Comparison of ENCODE assay signal across 1 cellular context in genomic region chr2:47907097-47907781, GRCh38.
TF ChIP-seq lines count a peak whose summit lies in the region.

No MANE protein-coding gene starts in this region.

TF ChIP-seq in K562, 482 proteins besides CTCF, POLR2A, EP300 and RAD21 (continued from another document and continues in another):
- no peak for TF ChIP-seq ARID3A (IDR thresholded peaks at IDR 0.05; ENCODE audit: borderline replicate concordance, low read depth, low read length)
- TF ChIP-seq PHF8 (IDR thresholded peaks at IDR 0.05; ENCODE audit: borderline replicate concordance, low read length) = no peak
- TF ChIP-seq CAMTA2 (CRISPR knock-in tag; conservative IDR thresholded peaks at IDR 0.05) = no peak
- no peak for TF ChIP-seq KLF10 (CRISPR knock-in tag; IDR thresholded peaks at IDR 0.05)
- no peak for TF ChIP-seq MCM7 (IDR thresholded peaks at IDR 0.05)
- TF ChIP-seq HSF4 (CRISPR knock-in tag; IDR thresholded peaks at IDR 0.05; ENCODE audit: borderline replicate concordance) = no peak
- TF ChIP-seq POLR2B (IDR thresholded peaks at IDR 0.05; ENCODE audit: low read depth, partially characterized antibody) = no peak
- no peak for TF ChIP-seq HDGF (IDR thresholded peaks at IDR 0.05)
- TF ChIP-seq SMARCB1 (IDR thresholded peaks at IDR 0.05; ENCODE audit: insufficient read length, low read depth) = no peak
- TF ChIP-seq ASH1L (IDR thresholded peaks at IDR 0.05; ENCODE audit: borderline replicate concordance, low read depth, partially characterized antibody) = no peak
- TF ChIP-seq GTF2B (IDR thresholded peaks at IDR 0.05; ENCODE audit: extremely low read depth, insufficient read length) = no peak
- TF ChIP-seq CXXC5 (CRISPR knock-in tag; IDR thresholded peaks at IDR 0.05) = no peak
- no peak for TF ChIP-seq ERF (CRISPR knock-in tag; IDR thresholded peaks at IDR 0.05)
- TF ChIP-seq THRB (CRISPR knock-in tag; conservative IDR thresholded peaks at IDR 0.05) = no peak
- no peak for TF ChIP-seq NKRF (IDR thresholded peaks at IDR 0.05; ENCODE audit: borderline replicate concordance)
- no peak for TF ChIP-seq ZNF431 (CRISPR knock-in tag; IDR thresholded peaks at IDR 0.05)
- TF ChIP-seq MAFG (tag; conservative IDR thresholded peaks at IDR 0.05) = no peak
- no peak for TF ChIP-seq E2F5 (CRISPR knock-in tag; IDR thresholded peaks at IDR 0.05)
- no peak for TF ChIP-seq HBP1 (CRISPR knock-in tag; IDR thresholded peaks at IDR 0.05)
- TF ChIP-seq NCOA1 (IDR thresholded peaks at IDR 0.05; ENCODE audit: low read depth) = no peak
- no peak for TF ChIP-seq MITF (IDR thresholded peaks at IDR 0.05)
- no peak for TF ChIP-seq UBTF (IDR thresholded peaks at IDR 0.05; ENCODE audit: borderline replicate concordance in 1 of 2, low read depth in 2 of 2, low read length in 2 of 2)
- TF ChIP-seq CEBPG (CRISPR knock-in tag; IDR thresholded peaks at IDR 0.05) = peak; percentile 49; the same call in 1 of the 2 replicates
- TF ChIP-seq CEBPG (tag; conservative IDR thresholded peaks at IDR 0.05 in 1 of 2, IDR thresholded peaks at IDR 0.05 in 1 of 2) = peak; percentile 61 to 71
- no peak for TF ChIP-seq ZBTB26 (CRISPR knock-in tag; IDR thresholded peaks at IDR 0.05)
- TF ChIP-seq ZNF41 (CRISPR knock-in tag; conservative IDR thresholded peaks at IDR 0.05) = no peak
- TF ChIP-seq SNRNP70 (optimal IDR thresholded peaks at IDR 0.05; ENCODE audit: low read depth, low read length) = no peak
- TF ChIP-seq ELK1 (CRISPR knock-in tag; IDR thresholded peaks at IDR 0.05) = no peak
- TF ChIP-seq ZNF24 (IDR thresholded peaks at IDR 0.05) = no peak
- TF ChIP-seq E2F3 (CRISPR knock-in tag; IDR thresholded peaks at IDR 0.05) = no peak
- no peak for TF ChIP-seq TAF1 (IDR thresholded peaks at IDR 0.05; ENCODE audit: control insufficient read depth, extremely low read depth, insufficient read depth, low read length, severe bottlenecking)
- TF ChIP-seq MAFK (IDR thresholded peaks at IDR 0.05; ENCODE audit: low read length) = no peak
- TF ChIP-seq TEAD1 (CRISPR knock-in tag; IDR thresholded peaks at IDR 0.05) = no peak
- TF ChIP-seq SAFB2 (IDR thresholded peaks at IDR 0.05; ENCODE audit: borderline replicate concordance, low read depth, low read length, severe bottlenecking) = no peak
- no peak for TF ChIP-seq TBP (optimal IDR thresholded peaks at IDR 0.05; ENCODE audit: low read depth, low read length)
- no peak for TF ChIP-seq FOXJ3 (CRISPR knock-in tag; IDR thresholded peaks at IDR 0.05)
- TF ChIP-seq ZC3H11A (IDR thresholded peaks at IDR 0.05; ENCODE audit: low read depth, low read length) = no peak
- TF ChIP-seq CREB3 (tag; conservative IDR thresholded peaks at IDR 0.05; ENCODE audit: low read depth) = no peak
- TF ChIP-seq PREB (CRISPR knock-in tag; IDR thresholded peaks at IDR 0.05) = no peak
- no peak for TF ChIP-seq EWSR1 (IDR thresholded peaks at IDR 0.05; ENCODE audit: borderline replicate concordance, low read depth, partially characterized antibody)
- TF ChIP-seq KAT2B (IDR thresholded peaks at IDR 0.05; ENCODE audit: low read depth, low read length) = no peak
- no peak for TF ChIP-seq RNF219 (CRISPR knock-in tag; IDR thresholded peaks at IDR 0.05)
- no peak for TF ChIP-seq RBBP5 (IDR thresholded peaks at IDR 0.05; ENCODE audit: borderline replicate concordance, insufficient read depth, low read length, poor library complexity, severe bottlenecking)
